Comparison of ENCODE assay signal across 8 cellular contexts in genomic region chr17:12965988-12966387, GRCh38.
"Had no signal": no experiment of that assay in that cellular context is flagged by ENCODE, and none has a peak within 500 bp of the region (broad histone marks: within the 10 kb centered on the region; RNA-seq: fewer than 3 reads in every experiment).

No MANE protein-coding gene starts in this region.

- DNase-seq: GDM1, GF-D8 had no signal

- H3K4me3 ChIP-seq: GM12878 had no signal

- FAIRE-seq: G401.6, GM12878, GM12891, GM12892, GM18507, GM19239 had no signal

- ATAC-seq: GM12878 had no signal
